ENCODE assay signal across 1 cellular context in the genomic region with DNA sequence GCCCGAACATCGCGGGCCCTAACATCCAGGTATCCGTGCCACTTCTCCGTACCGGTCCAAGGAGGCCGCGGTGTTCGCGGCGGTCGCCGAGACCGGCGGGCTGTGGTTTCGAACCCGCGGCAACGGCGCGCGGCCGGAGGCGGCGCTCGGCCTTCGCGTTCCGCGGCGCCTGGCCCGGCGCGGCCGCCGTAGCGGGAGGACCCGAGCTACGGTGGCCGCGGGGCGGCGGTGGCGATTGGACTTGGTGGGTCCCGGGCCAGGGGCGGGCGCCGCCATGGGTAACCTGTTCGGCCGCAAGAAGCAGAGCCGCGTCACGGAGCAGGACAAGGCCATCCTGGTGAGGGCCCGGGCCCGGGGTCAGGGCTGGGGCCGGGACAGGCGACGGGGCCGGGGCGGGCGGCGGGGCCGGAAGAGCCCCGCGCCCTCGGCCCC.
TF ChIP-seq lines count a peak whose summit lies in the region.

A gene (plus strand): TSS at position 197 of the 432 bp plus-strand sequence. CDS start 78 bp downstream, at position 275.

TF ChIP-seq in IMR-90, 13 proteins besides CTCF, POLR2A, EP300 and RAD21 (continued from another document):
- TF ChIP-seq, protein P1, sequence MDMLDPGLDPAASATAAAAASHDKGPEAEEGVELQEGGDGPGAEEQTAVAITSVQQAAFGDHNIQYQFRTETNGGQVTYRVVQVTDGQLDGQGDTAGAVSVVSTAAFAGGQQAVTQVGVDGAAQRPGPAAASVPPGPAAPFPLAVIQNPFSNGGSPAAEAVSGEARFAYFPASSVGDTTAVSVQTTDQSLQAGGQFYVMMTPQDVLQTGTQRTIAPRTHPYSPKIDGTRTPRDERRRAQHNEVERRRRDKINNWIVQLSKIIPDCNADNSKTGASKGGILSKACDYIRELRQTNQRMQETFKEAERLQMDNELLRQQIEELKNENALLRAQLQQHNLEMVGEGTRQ (IDR thresholded peaks at IDR 0.05; ENCODE audit: low read depth, low read length), result no peak
- TF ChIP-seq RFX5 (IDR thresholded peaks at IDR 0.05; ENCODE audit: low read depth, low read length) (no peak), MAZ (IDR thresholded peaks at IDR 0.05; ENCODE audit: borderline replicate concordance, low read depth, low read length) (peak; percentile 58; the same call in 1 of the 2 replicates), CEBPB (IDR thresholded peaks at IDR 0.05; ENCODE audit: low read depth, low read length) (no peak), RCOR1 (IDR thresholded peaks at IDR 0.05; ENCODE audit: insufficient replicate concordance, low read length) (peak; percentile 91)
- TF ChIP-seq, protein P2, sequence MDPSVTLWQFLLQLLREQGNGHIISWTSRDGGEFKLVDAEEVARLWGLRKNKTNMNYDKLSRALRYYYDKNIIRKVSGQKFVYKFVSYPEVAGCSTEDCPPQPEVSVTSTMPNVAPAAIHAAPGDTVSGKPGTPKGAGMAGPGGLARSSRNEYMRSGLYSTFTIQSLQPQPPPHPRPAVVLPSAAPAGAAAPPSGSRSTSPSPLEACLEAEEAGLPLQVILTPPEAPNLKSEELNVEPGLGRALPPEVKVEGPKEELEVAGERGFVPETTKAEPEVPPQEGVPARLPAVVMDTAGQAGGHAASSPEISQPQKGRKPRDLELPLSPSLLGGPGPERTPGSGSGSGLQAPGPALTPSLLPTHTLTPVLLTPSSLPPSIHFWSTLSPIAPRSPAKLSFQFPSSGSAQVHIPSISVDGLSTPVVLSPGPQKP (IDR thresholded peaks at IDR 0.05; ENCODE audit: borderline replicate concordance, low read depth, low read length), result no peak
TF ChIP-seq in IMR-90: peak in this region for 2.
